8 cellular contexts compared by ENCODE assay signal in genomic region chr17:39981207-39982068, GRCh38. TPM values are rescaled to one million over a fixed set of nuclear protein-coding genes. Genes with fewer than 3 reads are reported as not detected.
DNase-seq lines count a peak whose midpoint lies in the region; ATAC-seq and TF ChIP-seq lines count a peak whose summit lies in the region.

No MANE protein-coding gene starts in this region.

- no peaks in the 10 kb centered on the region for H3K27me3 ChIP-seq in BLaER1 treated with 17β-estradiol and CSF1 and Interleukin-3, amounts not matched to agents 10 nM and 100 nM
- H3K27me3 ChIP-seq in Loucy (ENCODE audit: insufficient read depth, low read length, poor library complexity, severe bottlenecking) (no peaks in the 10 kb centered on the region), upper lobe of left lung (no peaks in the 10 kb centered on the region)

- peaks cover 23 to 27% (median 25%) of the 10 kb centered on the region in 10 experiments for H3K4me1 ChIP-seq in BLaER1 treated with 17β-estradiol and CSF1 and Interleukin-3, amounts not matched to agents 10 nM and 100 nM
- H3K4me1 ChIP-seq in Loucy (ENCODE audit: insufficient read depth, low read length, poor library complexity, severe bottlenecking) (peaks cover 20% of the 10 kb centered on the region), upper lobe of left lung (peaks cover 19 to 31% (median 25%) of the 10 kb centered on the region in 4 donors)

- H3K4me3 Mint-ChIP-seq in MCF 10A (ENCODE audit: unreplicated experiment): peak overlapping the region; percentile 96

- POLR2A ChIA-PET in MCF 10A (lab: Yijun Ruan, JAX): interaction anchor here (0.6 to 4.9 kb wide), 34 partner anchors 12 to 1805 kb away, joined by 3 to 48 read pairs (median 5); partner anchors contain the start of genes CASC3, ERBB2, GSDMA and JUP

- TF ChIP-seq POLR2A in lower leg skin (IDR thresholded peaks at IDR 0.05) (no peak), upper lobe of left lung (IDR thresholded peaks at IDR 0.05) (no peak)

- H3F3A ChIP-seq in Loucy (ENCODE audit: low read depth): no peaks in the 10 kb centered on the region

- peak overlapping the region; percentile 81 to 98 (median 90) for H3K4me3 ChIP-seq in BLaER1 treated with 17β-estradiol and CSF1 and Interleukin-3, amounts not matched to agents 10 nM and 100 nM
- H3K4me3 ChIP-seq in Loucy (ENCODE audit: low read length, poor library complexity, severe bottlenecking) (peak overlapping the region; percentile 93), lower leg skin (ENCODE audit: low read depth, poor library complexity, severe bottlenecking) (peak overlapping the region; percentile 97), upper lobe of left lung (peak overlapping the region; percentile 92 to 100 (median 94))

- DNase-seq in MCF 10A (ENCODE audit: unreplicated experiment): no peak
- no peak for DNase-seq in lower leg skin (ENCODE audit: low spot score in 2 of 2)
- DNase-seq in upper lobe of left lung: no peak
- DNase-seq in NCI-H1694 treated with DMSO at 0.1 percent for 48 hours (lab: John Stamatoyannopoulos, UW): no peak
- DNase-seq in activated CD4-positive, alpha-beta T cell treated with anti-CD3 and anti-CD28 coated beads, Interleukin-2, amount 50 U/mL, for 4 hours: no peak

- TF ChIP-seq EP300 in upper lobe of left lung (IDR thresholded peaks at IDR 0.05): no peak

- H3K9me2 ChIP-seq in Loucy (replicated peaks; ENCODE audit: low read depth, low read length): no peaks in the 10 kb centered on the region

- no peaks in the 10 kb centered on the region for H3K27me3 Mint-ChIP-seq in MCF 10A (ENCODE audit: insufficient read depth, unreplicated experiment)

- H3K79me2 ChIP-seq in Loucy (ENCODE audit: insufficient read depth, low read length): peaks cover 36% of the 10 kb centered on the region

- H2AFZ ChIP-seq in Loucy (ENCODE audit: low read length): peak overlapping the region; percentile 55

- no peaks in the 10 kb centered on the region for H3K9me3 Mint-ChIP-seq in MCF 10A (ENCODE audit: unreplicated experiment)

- peaks cover 38% of the 10 kb centered on the region for H3K36me3 Mint-ChIP-seq in MCF 10A (ENCODE audit: insufficient read depth, unreplicated experiment)

- H3K27ac Mint-ChIP-seq in MCF 10A (ENCODE audit: low read depth, unreplicated experiment): peak overlapping the region; percentile 98

- ATAC-seq in upper lobe of left lung (ENCODE audit: low FRiP score in 2 of 2) (peak in 1 of 2 donors; percentile 0), GM21360 (IDR thresholded peaks at IDR 0.05; ENCODE audit: unreplicated experiment) (no peak)

- H3K36me3 ChIP-seq in BLaER1 treated with 17β-estradiol and CSF1 and Interleukin-3, amounts not matched to agents 10 nM and 100 nM: peaks cover 24 to 43% (median 31%) of the 10 kb centered on the region in 11 experiments
- H3K36me3 ChIP-seq in Loucy (ENCODE audit: insufficient read depth, low read length) (peaks cover 24% of the 10 kb centered on the region), upper lobe of left lung (peaks cover 17 to 29% (median 26%) of the 10 kb centered on the region in 4 donors)

- peaks cover 26% of the 10 kb centered on the region for H3K4me1 Mint-ChIP-seq in MCF 10A (ENCODE audit: insufficient read depth, unreplicated experiment)

- intact Hi-C loops in MCF 10A (cut with micrococcal nuclease): loop anchor here (2.0 kb wide), 2 partner anchors 39 to 359 kb away; no protein-coding TSS in a partner anchor
- intact Hi-C loops in lower leg skin (cut with DNase I; ENCODE audit: low total_unique reads): no loop called here

- peaks cover 13 to 57% (median 52%) of the 10 kb centered on the region in 11 experiments; a peak in 21 of 22 replicates for H4K20me1 ChIP-seq in BLaER1 treated with 17β-estradiol and CSF1 and Interleukin-3, amounts not matched to agents 10 nM and 100 nM
- H4K20me1 ChIP-seq in Loucy (ENCODE audit: insufficient read depth, low read length, poor library complexity, severe bottlenecking): peaks cover 21% of the 10 kb centered on the region

- TSS peak; percentile 34 for BruUV-seq in MCF 10A (replicated peaks; lab: Mats Ljungman, UMichigan)

- TF ChIP-seq CTCF in Loucy (conservative IDR thresholded peaks at IDR 0.05; ENCODE audit: low read length) (no peak), MCF 10A (IDR thresholded peaks at IDR 0.05; ENCODE audit: unreplicated experiment) (no peak), lower leg skin (IDR thresholded peaks at IDR 0.05) (no peak), upper lobe of left lung (IDR thresholded peaks at IDR 0.05) (no peak)

- H3K9ac ChIP-seq in BLaER1 treated with 17β-estradiol and CSF1 and Interleukin-3, amounts not matched to agents 10 nM and 100 nM: peak overlapping the region; percentile 93 to 100 (median 98)
- H3K9ac ChIP-seq in Loucy (ENCODE audit: low read depth, low read length, poor library complexity, severe bottlenecking): peak overlapping the region; percentile 91

- peak overlapping the region; percentile 91 to 100 (median 97) for H3K27ac ChIP-seq in BLaER1 treated with 17β-estradiol and CSF1 and Interleukin-3, amounts not matched to agents 10 nM and 100 nM
- H3K27ac ChIP-seq in upper lobe of left lung: peak overlapping the region; percentile 94 to 99 (median 96)

- H3K9me3 ChIP-seq in BLaER1 treated with 17β-estradiol and CSF1 and Interleukin-3, amounts not matched to agents 10 nM and 100 nM (replicated peaks in 1 of 11): no peaks in the 10 kb centered on the region
- H3K9me3 ChIP-seq in Loucy (ENCODE audit: insufficient read depth, low read depth, low read length) (no peaks in the 10 kb centered on the region), upper lobe of left lung (no peaks in the 10 kb centered on the region)

- CTCF ChIA-PET in MCF 10A (lab: Yijun Ruan, JAX): interaction anchor here (0.7 to 5.8 kb wide), 14 partner anchors 11 to 1158 kb away, joined by 3 to 69 read pairs (median 4); partner anchors contain the start of gene GSDMA

- WGBS in lower leg skin, 2 donors: 6 to 7% methylated on average over 13 to 14 of the region's 20 CpGs
- WGBS in upper lobe of left lung, 2 donors: 1 to 4% methylated on average over 13 to 19 of the region's 20 CpGs

- peak overlapping the region; percentile 70 to 97 (median 90) for H3K4me2 ChIP-seq in BLaER1 treated with 17β-estradiol and CSF1 and Interleukin-3, amounts not matched to agents 10 nM and 100 nM
- H3K4me2 ChIP-seq in Loucy (ENCODE audit: low read depth, low read length, poor library complexity, severe bottlenecking): peak overlapping the region; percentile 93

RNA-seq across cellular contexts. Expression of gene PSMD3, which starts 0.8 kb away (rescaled TPM):
- 74.2 and 95.3 TPM in 2 replicates for total RNA-seq in MCF 10A (2022)
- total RNA-seq in lower leg skin: 100 to 1,000 TPM; 106 to 154 (median 129) TPM
- total RNA-seq in upper lobe of left lung: 100 to 1,000 TPM in 2 of 6 donors, 10 to 100 TPM in 4; 55.5 to 117 (median 78.8) TPM

RNA-seq across cellular contexts. Expression of gene GSDMA, which starts 18.6 kb away (rescaled TPM):
- total RNA-seq in MCF 10A (2022) (0.61 and 0.77 TPM in 2 replicates), lower leg skin (100 to 1,000 TPM; 146 to 271 (median 163) TPM), upper lobe of left lung (under 1 TPM in 4 of 6 donors, not detected in 2; 0.14 to 0.61 (median 0.51) TPM)

RNA-seq across cellular contexts. Expression of gene CSF3, which starts 33.8 kb away (rescaled TPM):
- total RNA-seq in MCF 10A (2022): 9.6 and 17.1 TPM in 2 replicates
- total RNA-seq in lower leg skin: under 1 TPM in 2 of 4 donors, not detected in 2; 0.21 to 0.45 TPM
- 10 to 100 TPM in 1 of 6 donors, 1 to 10 TPM in 5; 1.6 to 14.4 (median 2.7) TPM for total RNA-seq in upper lobe of left lung

RNA-seq across cellular contexts. Expression of gene LRRC3C, which starts 53.9 kb away (rescaled TPM):
- total RNA-seq in MCF 10A (2022): not detected in 2 replicates
- total RNA-seq in lower leg skin: under 1 TPM in 1 of 4 donors, not detected in 3; 0.52 TPM
- total RNA-seq in upper lobe of left lung: not detected

RNA-seq across cellular contexts. Expression of gene ORMDL3, which starts 54.0 kb away (rescaled TPM):
- total RNA-seq in MCF 10A (2022) (14.7 and 17.0 TPM in 2 replicates), lower leg skin (10 to 100 TPM; 58.1 to 84.0 (median 70.0) TPM), upper lobe of left lung (10 to 100 TPM; 69.9 to 99.6 (median 82.7) TPM)

Comparison
In these comparisons a context has a peak if more than half of its experiments do, and no peak if none do; other contexts are left out.
1. RNA of gene GSDMA, which starts 18.6 kb away (total RNA-seq): 146 to 271 TPM in lower leg skin; 0.61 to 0.77 TPM in MCF 10A and 0.14 to 0.61 TPM in upper lobe of left lung; every median in the first group is over 10 times any median in the second.
2. Peak in every context shown above with its lines, with median percentiles within 50 percentile points of each other: H3K4me3 ChIP-seq.